8 cellular contexts compared by ENCODE assay signal in the genomic region with DNA sequence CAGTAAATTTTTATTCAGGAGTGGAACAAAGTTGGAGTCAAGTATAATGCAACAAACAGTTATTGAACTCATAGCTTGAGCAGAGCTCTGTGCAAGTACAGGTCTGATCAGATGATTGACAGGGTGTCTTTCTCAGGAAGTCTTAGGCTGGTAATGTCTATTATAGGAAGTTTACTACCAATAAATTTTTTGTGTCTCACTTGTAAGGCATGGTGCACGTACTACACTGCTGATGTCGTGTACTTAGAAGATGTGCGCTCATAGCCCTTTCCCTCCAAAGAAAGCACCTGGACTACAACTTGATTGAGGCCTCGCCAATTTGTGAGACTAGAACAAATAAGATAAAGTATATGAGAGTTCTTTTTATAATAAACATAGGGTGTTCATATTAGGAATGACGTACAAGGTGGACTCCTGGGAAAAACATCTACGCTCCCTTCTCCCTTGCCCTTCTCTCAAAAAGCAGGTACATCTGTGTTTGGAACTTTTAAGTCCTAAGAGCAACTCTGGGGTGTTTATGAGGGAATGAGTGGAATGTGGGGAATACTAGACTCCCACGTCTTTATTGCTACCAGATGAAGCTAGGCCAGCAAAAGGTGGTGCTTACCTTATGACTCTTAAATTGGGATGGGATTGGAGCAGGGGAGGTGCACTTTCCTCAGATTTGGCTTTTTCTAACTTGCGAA. TPM values are rescaled to one million over a fixed set of nuclear protein-coding genes. Genes with fewer than 3 reads are reported as not detected.
A peak's percentile ranks its signal among the peaks of the same experiment; 100 is the strongest.
DNase-seq lines count a peak whose midpoint lies in the region; ATAC-seq, FAIRE-seq and TF ChIP-seq lines count a peak whose summit lies in the region.

No MANE protein-coding gene starts in this region.

- peaks cover 47% of the 10 kb centered on the region for H3K36me3 Mint-ChIP-seq in brain

- peaks cover 69% of the 10 kb centered on the region for H3K4me1 Mint-ChIP-seq in brain

- H3K27ac ChIP-seq in A549 (peak overlapping the region; percentile 86 to 94; a peak in 4 of 6 replicates), HUES48 (ENCODE audit: low read depth, low read length) (no peak overlapping the region), mesodermal cell (ENCODE audit: low read depth, low read length, severe bottlenecking) (no peak overlapping the region)

- peak overlapping the region; percentile 94 to 100 (median 99) for H3K4me3 Mint-ChIP-seq in brain

- POLR2A ChIA-PET in A549 (lab: Yijun Ruan, JAX), result interaction anchor here (0.8 to 1.9 kb wide), 3 partner anchors 8 to 105 kb away, joined by 3 to 7 read pairs (median 3); no protein-coding TSS in a partner anchor

- no peak for TF ChIP-seq RAD21 in A549 (conservative IDR thresholded peaks at IDR 0.05 in 1 of 2, IDR thresholded peaks at IDR 0.05 in 1 of 2)

- no peak for TF ChIP-seq EP300 in A549 (IDR thresholded peaks at IDR 0.05)

- peak overlapping the region; percentile 93 for H3K4me3 ChIP-seq in A549
- peak overlapping the region; percentile 99 for H3K4me3 ChIP-seq in HUES48 (ENCODE audit: low read depth, low read length)
- H3K4me3 ChIP-seq in mesodermal cell (ENCODE audit: extremely low read depth, insufficient read depth, low read length, poor library complexity, severe bottlenecking), result peak overlapping the region; percentile 87

- DNase-seq in A549 (ENCODE audit: low read depth in 1 of 2, low spot score in 1 of 2), result no peak
- no peak for DNase-seq in cortex of kidney (lab: John Stamatoyannopoulos, UW)
- DNase-seq in kidney tubule cell (ENCODE audit: low spot score), result no peak
- DNase-seq in ecto neural progenitor cell (ENCODE audit: low spot score), result no peak

- H3K27me3 Mint-ChIP-seq in brain, result peaks cover 12% of the 10 kb centered on the region

- 82% methylated on average over 8 of the region's 8 CpGs for WGBS in A549 (ENCODE audit: missing lambda C conversion rate)
- WGBS in mesodermal cell (ENCODE audit: insufficient coverage in 2 of 2), 2 experiments, result 77 to 80% methylated on average over 2 to 3 of the region's 8 CpGs

- H3K4me2 ChIP-seq in A549, result peak overlapping the region; percentile 82

- H3K9me3 ChIP-seq in A549 (no peaks in the 10 kb centered on the region), HUES48 (ENCODE audit: control insufficient read depth, insufficient read depth, low read length) (no peaks in the 10 kb centered on the region), mesodermal cell (ENCODE audit: control insufficient read depth, low read length) (no peaks in the 10 kb centered on the region)

- ATAC-seq in A549 (no peak), GM21367 (IDR thresholded peaks at IDR 0.05; ENCODE audit: unreplicated experiment) (no peak)

- peak overlapping the region; percentile 78 for H3K9ac ChIP-seq in HUES48 (ENCODE audit: low read depth, low read length)

- TF ChIP-seq POLR2A in A549 (IDR thresholded peaks at IDR 0.05; ENCODE audit: low read length), result no peak

- no peaks in the 10 kb centered on the region for H3K27me3 ChIP-seq in HUES48 (ENCODE audit: control insufficient read depth, insufficient read depth, low read length)

- H3K27ac Mint-ChIP-seq in brain, result peak overlapping the region; percentile 72 to 97 (median 88)

- H3K4me1 ChIP-seq in A549 (peaks cover 29% of the 10 kb centered on the region), HUES48 (ENCODE audit: control insufficient read depth, insufficient read depth, low read length) (peaks cover 7% of the 10 kb centered on the region), mesodermal cell (ENCODE audit: control insufficient read depth, insufficient read depth, low read length, poor library complexity, severe bottlenecking) (peaks cover 3% of the 10 kb centered on the region)

- H3K36me3 ChIP-seq in HUES48 (ENCODE audit: control insufficient read depth, insufficient read depth, low read length), result peaks cover 63% of the 10 kb centered on the region
- peaks cover 43% of the 10 kb centered on the region for H3K36me3 ChIP-seq in mesodermal cell (ENCODE audit: control insufficient read depth, insufficient read depth, low read length)

- no peak for FAIRE-seq in A549 (lab: Jason Lieb, UNC)

- CTCF ChIA-PET in A549 (lab: Yijun Ruan, JAX), result interaction anchor here (1.1 to 3.7 kb wide), 4 partner anchors 14 to 34 kb away, joined by 3 to 25 read pairs (median 4); no protein-coding TSS in a partner anchor

- peaks cover 0 to 4% (median 0%) of the 10 kb centered on the region in 5 experiments for H3K9me3 Mint-ChIP-seq in brain

- no peak for TF ChIP-seq CTCF in A549 (IDR thresholded peaks at IDR 0.05)
- no peak for TF ChIP-seq CTCF in brain (conservative IDR thresholded peaks at IDR 0.05)

TF ChIP-seq in A549, 52 proteins besides CTCF, POLR2A, EP300 and RAD21:
- TF ChIP-seq TFCP2L1 (CRISPR knock-in tag; IDR thresholded peaks at IDR 0.05) (no peak), CEBPB (IDR thresholded peaks at IDR 0.05) (no peak), MYC (IDR thresholded peaks at IDR 0.05; ENCODE audit: borderline replicate concordance, low read length) (no peak), SREBF2 (IDR thresholded peaks at IDR 0.05) (no peak), HOXA7 (CRISPR knock-in tag; IDR thresholded peaks at IDR 0.05) (no peak), JUN (IDR thresholded peaks at IDR 0.05) (no peak), FOSL2 (IDR thresholded peaks at IDR 0.05) (no peak), FOSL2 (CRISPR knock-in tag; IDR thresholded peaks at IDR 0.05) (no peak)
- TF ChIP-seq, protein P1, sequence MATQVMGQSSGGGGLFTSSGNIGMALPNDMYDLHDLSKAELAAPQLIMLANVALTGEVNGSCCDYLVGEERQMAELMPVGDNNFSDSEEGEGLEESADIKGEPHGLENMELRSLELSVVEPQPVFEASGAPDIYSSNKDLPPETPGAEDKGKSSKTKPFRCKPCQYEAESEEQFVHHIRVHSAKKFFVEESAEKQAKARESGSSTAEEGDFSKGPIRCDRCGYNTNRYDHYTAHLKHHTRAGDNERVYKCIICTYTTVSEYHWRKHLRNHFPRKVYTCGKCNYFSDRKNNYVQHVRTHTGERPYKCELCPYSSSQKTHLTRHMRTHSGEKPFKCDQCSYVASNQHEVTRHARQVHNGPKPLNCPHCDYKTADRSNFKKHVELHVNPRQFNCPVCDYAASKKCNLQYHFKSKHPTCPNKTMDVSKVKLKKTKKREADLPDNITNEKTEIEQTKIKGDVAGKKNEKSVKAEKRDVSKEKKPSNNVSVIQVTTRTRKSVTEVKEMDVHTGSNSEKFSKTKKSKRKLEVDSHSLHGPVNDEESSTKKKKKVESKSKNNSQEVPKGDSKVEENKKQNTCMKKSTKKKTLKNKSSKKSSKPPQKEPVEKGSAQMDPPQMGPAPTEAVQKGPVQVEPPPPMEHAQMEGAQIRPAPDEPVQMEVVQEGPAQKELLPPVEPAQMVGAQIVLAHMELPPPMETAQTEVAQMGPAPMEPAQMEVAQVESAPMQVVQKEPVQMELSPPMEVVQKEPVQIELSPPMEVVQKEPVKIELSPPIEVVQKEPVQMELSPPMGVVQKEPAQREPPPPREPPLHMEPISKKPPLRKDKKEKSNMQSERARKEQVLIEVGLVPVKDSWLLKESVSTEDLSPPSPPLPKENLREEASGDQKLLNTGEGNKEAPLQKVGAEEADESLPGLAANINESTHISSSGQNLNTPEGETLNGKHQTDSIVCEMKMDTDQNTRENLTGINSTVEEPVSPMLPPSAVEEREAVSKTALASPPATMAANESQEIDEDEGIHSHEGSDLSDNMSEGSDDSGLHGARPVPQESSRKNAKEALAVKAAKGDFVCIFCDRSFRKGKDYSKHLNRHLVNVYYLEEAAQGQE (IDR thresholded peaks at IDR 0.05), result no peak
- TF ChIP-seq, protein P2, sequence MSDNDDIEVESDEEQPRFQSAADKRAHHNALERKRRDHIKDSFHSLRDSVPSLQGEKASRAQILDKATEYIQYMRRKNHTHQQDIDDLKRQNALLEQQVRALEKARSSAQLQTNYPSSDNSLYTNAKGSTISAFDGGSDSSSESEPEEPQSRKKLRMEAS (IDR thresholded peaks at IDR 0.05), result no peak
TF ChIP-seq in A549: peak in this region for 0.

RNA-seq across cellular contexts. Expression of a gene that starts 1.5 kb away (rescaled TPM):
- polyA plus RNA-seq in A549 (2011; rRNA removed) (36.6 and 53.5 TPM in 2 replicates), A549 (2017; fragmentation: RNase III; extraction: RNeasy Plus Mini Kit Qiagen cat#74134 plus additional on column Dnase treatment) (25.4 to 29.2 TPM (median 27.0 TPM) in 3 replicates), brain (ENCODE audit: insufficient read depth, low read depth, low replicate concordance) (11.9 TPM)
- polyA plus RNA-seq in A549 (2012; cell fraction: cytosol; rRNA removed), result 14.2 and 16.2 TPM in 2 replicates
- polyA plus RNA-seq in A549 (2012; cell fraction: nucleus; rRNA removed), result 7.9 and 20.2 TPM in 2 replicates
- 14.5 and 16.4 TPM in 2 replicates for polyA minus RNA-seq in A549 (2011; rRNA and poly(A)+ RNA removed)
- 24.1 TPM for polyA plus RNA-seq in mesodermal cell (2013, experiment 1 of 2)
- 19.7 TPM for polyA plus RNA-seq in mesodermal cell (2013, experiment 2 of 2)

RNA-seq across cellular contexts. Expression of a gene that starts 1.6 kb away (rescaled TPM):
- 12.2 and 30.5 TPM in 2 replicates for polyA plus RNA-seq in A549 (2011; rRNA removed)
- 2.3 and 3.1 TPM in 2 replicates for polyA plus RNA-seq in A549 (2012; cell fraction: cytosol; rRNA removed)
- 1.1 and 1.4 TPM in 2 replicates for polyA plus RNA-seq in A549 (2012; cell fraction: nucleus; rRNA removed)
- polyA plus RNA-seq in A549 (2017; fragmentation: RNase III; extraction: RNeasy Plus Mini Kit Qiagen cat#74134 plus additional on column Dnase treatment), result 30.6 to 34.8 TPM (median 32.3 TPM) in 3 replicates
- 1.7 and 1.8 TPM in 2 replicates for polyA minus RNA-seq in A549 (2011; rRNA and poly(A)+ RNA removed)
- polyA plus RNA-seq in brain (ENCODE audit: insufficient read depth, low read depth, low replicate concordance), result 2.1 TPM
- 13.5 TPM for polyA plus RNA-seq in mesodermal cell (2013, experiment 1 of 2)
- 16.3 TPM for polyA plus RNA-seq in mesodermal cell (2013, experiment 2 of 2)

Comparison
In these comparisons a context has a peak if more than half of its experiments do, and no peak if none do; other contexts are left out.
1. H3K27ac ChIP-seq: peak in A549 (2 of 2); none in HUES48 (single experiment) and mesodermal cell (single experiment).
2. Peak in every context shown above with its lines, with median percentiles within 50 percentile points of each other: H3K4me3 ChIP-seq.